Comparison of ENCODE assay signal across 10 cellular contexts in the genomic region with DNA sequence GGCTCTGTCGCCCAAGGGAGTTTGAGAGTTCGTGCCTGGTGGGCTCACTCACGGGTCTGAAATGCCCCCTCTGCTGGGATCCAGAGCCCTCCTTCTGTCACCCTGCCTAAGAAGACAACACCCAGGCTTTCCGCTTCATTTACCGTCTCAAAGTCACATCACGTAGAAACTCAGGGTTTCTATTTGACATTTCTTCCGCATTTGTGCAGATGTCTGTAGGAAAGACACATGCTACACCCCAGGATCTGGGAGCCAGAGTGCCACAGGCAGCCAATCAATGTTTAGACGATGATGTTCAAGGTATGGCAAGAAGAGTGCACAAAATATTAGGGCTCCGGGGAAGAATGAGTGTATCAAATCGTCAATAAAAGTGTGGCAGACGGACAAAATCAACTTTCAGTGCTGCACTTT. TPM values are rescaled to one million over a fixed set of nuclear protein-coding genes. Genes with fewer than 3 reads are reported as not detected.
DNase-seq lines count a peak whose midpoint lies in the region; ATAC-seq, FAIRE-seq and TF ChIP-seq lines count a peak whose summit lies in the region.
"Had no signal": no experiment of that assay in that cellular context is flagged by ENCODE, and none has a peak within 500 bp of the region (broad histone marks: within the 10 kb centered on the region; RNA-seq: fewer than 3 reads in every experiment).

No MANE protein-coding gene starts in this region.

- peak overlapping the region; percentile 82 for H3K4me3 Mint-ChIP-seq in activated naive CD8-positive, alpha-beta T cell treated with anti-CD3 and anti-CD28 coated beads, Interleukin-2, amount 10 ng/mL, durations not matched to agents 7 days and 5 days
- no peak overlapping the region for H3K4me3 Mint-ChIP-seq in nephron progenitor cell

- no peak overlapping the region for H2AFZ ChIP-seq in GM23248

- no peaks in the 10 kb centered on the region for H3K9me3 ChIP-seq in GM23248 (ENCODE audit: low read depth)

- H3K4me2 ChIP-seq in GM23248 (ENCODE audit: unreplicated experiment): no peak overlapping the region

- no peak overlapping the region for H3K4me3 ChIP-seq in GM23248
- H3K4me3 ChIP-seq: breast epithelium had no signal

- no peak overlapping the region for H3K9ac ChIP-seq in GM23248

- TF ChIP-seq POLR2A in GM12892 (IDR thresholded peaks at IDR 0.05; ENCODE audit: low read depth, low read length): no peak

- no peaks in the 10 kb centered on the region; the same call in 1 of the 2 replicates for H3K27me3 ChIP-seq in GM23248 (replicated peaks; ENCODE audit: insufficient read depth)
- H3K27me3 ChIP-seq: breast epithelium had no signal

- no peaks in the 10 kb centered on the region for H3K79me2 ChIP-seq in GM23248 (ENCODE audit: insufficient read depth)

- H3K4me1 ChIP-seq in GM23248 (ENCODE audit: insufficient read depth): no peaks in the 10 kb centered on the region
- H3K4me1 ChIP-seq: breast epithelium had no signal

- H3K27ac Mint-ChIP-seq in activated naive CD8-positive, alpha-beta T cell treated with anti-CD3 and anti-CD28 coated beads, Interleukin-2, amount 10 ng/mL, durations not matched to agents 7 days and 5 days: peak overlapping the region; percentile 97
- no peak overlapping the region for H3K27ac Mint-ChIP-seq in nephron progenitor cell

- H3F3A ChIP-seq in GM23248 (ENCODE audit: insufficient read depth): no peaks in the 10 kb centered on the region

- H3K27ac ChIP-seq in GM23248: no peak overlapping the region
- H3K27ac ChIP-seq: breast epithelium had no signal

- 69 to 75% methylated on average over 11 of the region's 11 CpGs for WGBS in GM23248 (ENCODE audit: low coverage in 1 of 2, low lambda C conversion rate in 2 of 2, missing lambda C conversion rate in 2 of 2), 2 experiments

- H3K27me3 Mint-ChIP-seq in activated naive CD8-positive, alpha-beta T cell treated with anti-CD3 and anti-CD28 coated beads, Interleukin-2, amount 10 ng/mL, durations not matched to agents 7 days and 5 days: no peaks in the 10 kb centered on the region
- H3K27me3 Mint-ChIP-seq in nephron progenitor cell (ENCODE audit: low read depth, poor library complexity): peaks cover 22% of the 10 kb centered on the region

- peaks cover 61% of the 10 kb centered on the region for H3K36me3 Mint-ChIP-seq in activated naive CD8-positive, alpha-beta T cell treated with anti-CD3 and anti-CD28 coated beads, Interleukin-2, amount 10 ng/mL, durations not matched to agents 7 days and 5 days
- peaks cover 4% of the 10 kb centered on the region for H3K36me3 Mint-ChIP-seq in nephron progenitor cell (ENCODE audit: low read depth)

- no peaks in the 10 kb centered on the region for H3K9me2 ChIP-seq in GM23248 (ENCODE audit: insufficient read depth)

- DNase-seq in GM12892 (ENCODE audit: insufficient read length) (no peak), GM23248 (no peak), nephron progenitor cell (no peak), NCI-H2081 (lab: John Stamatoyannopoulos, UW) (no peak), NK-92 (lab: John Stamatoyannopoulos, UW; ENCODE audit: unreplicated experiment) (no peak)
- DNase-seq in activated naive CD8-positive, alpha-beta T cell treated with anti-CD3 and anti-CD28 coated beads, Interleukin-2, amount 10 ng/mL, durations not matched to agents 7 days and 5 days: no peak
- DNase-seq: NCI-H526 treated with DMSO at 0.1 percent for 48 hours had no signal

- H3K4me1 Mint-ChIP-seq in activated naive CD8-positive, alpha-beta T cell treated with anti-CD3 and anti-CD28 coated beads, Interleukin-2, amount 10 ng/mL, durations not matched to agents 7 days and 5 days: peaks cover 73% of the 10 kb centered on the region
- peaks cover 7% of the 10 kb centered on the region for H3K4me1 Mint-ChIP-seq in nephron progenitor cell

- H3K36me3 ChIP-seq in GM23248 (ENCODE audit: low read depth): no peaks in the 10 kb centered on the region
- H3K36me3 ChIP-seq: breast epithelium had no signal

- no peak for TF ChIP-seq CTCF in nephron progenitor cell (IDR thresholded peaks at IDR 0.05)

- in situ Hi-C loops in GM23248 (cut with MboI): no loop called here

- peak; percentile 96 for FAIRE-seq in GM12892 (lab: Jason Lieb, UNC)

- H4K20me1 ChIP-seq in GM23248 (ENCODE audit: insufficient read depth): no peaks in the 10 kb centered on the region

- ATAC-seq in GM19438 (IDR thresholded peaks at IDR 0.05; ENCODE audit: low read depth, unreplicated experiment) (peak; percentile 51), HG03135 (IDR thresholded peaks at IDR 0.05; ENCODE audit: unreplicated experiment) (peak; percentile 49)
- ATAC-seq in activated naive CD8-positive, alpha-beta T cell treated with anti-CD3 and anti-CD28 coated beads, Interleukin-2, amount 10 ng/mL, durations not matched to agents 7 days and 5 days (ENCODE audit: low read depth): no peak

- POLR2A ChIA-PET in activated naive CD8-positive, alpha-beta T cell treated with anti-CD3 and anti-CD28 coated beads, Interleukin-2, amount 10 ng/mL, durations not matched to agents 7 days and 5 days (lab: Charles Lee): interaction anchor here (1.2 to 3.1 kb wide), 6 partner anchors 8 to 32 kb away, joined by 4 to 39 read pairs (median 6); partner anchors contain the start of gene ACKR3

- H3K9me3 Mint-ChIP-seq in activated naive CD8-positive, alpha-beta T cell treated with anti-CD3 and anti-CD28 coated beads, Interleukin-2, amount 10 ng/mL, durations not matched to agents 7 days and 5 days: peaks cover 3% of the 10 kb centered on the region
- peaks cover 21% of the 10 kb centered on the region for H3K9me3 Mint-ChIP-seq in nephron progenitor cell

RNA-seq across cellular contexts. Expression of gene ACKR3, which starts 24.4 kb away (rescaled TPM):
- 8.4 TPM for polyA plus RNA-seq in GM12892 (2012; ENCODE audit: missing spikeins)
- 1 to 10 TPM; 4.4 to 4.5 TPM for total RNA-seq in activated naive CD8-positive, alpha-beta T cell treated with anti-CD3 and anti-CD28 coated beads, Interleukin-2, amount 10 ng/mL, durations not matched to agents 7 days and 5 days
- total RNA-seq in GM23248 (2014; rRNA removed; shearing (Covaris generic)): 6.1 and 10.1 TPM in 2 replicates
- polyA plus RNA-seq in GM23248 (2016; fragmentation: Nextera tagmentation; extraction: Ambion mirVana): 8.5 and 10.4 TPM in 2 replicates
